7 cellular contexts compared by ENCODE assay signal in genomic region chr20:58388028-58388601, GRCh38. TPM values are rescaled to one million over a fixed set of nuclear protein-coding genes. Genes with fewer than 3 reads are reported as not detected.
DNase-seq lines count a peak whose midpoint lies in the region; ATAC-seq and TF ChIP-seq lines count a peak whose summit lies in the region.

No MANE protein-coding gene starts in this region.

- no peak for TF ChIP-seq POLR2A in spleen (IDR thresholded peaks at IDR 0.05)

- H3K9me3 ChIP-seq in HEK293 (ENCODE audit: control insufficient read depth, insufficient read depth, low read depth, low read length) (no peaks in the 10 kb centered on the region), SJCRH30 (replicated peaks) (no peaks in the 10 kb centered on the region), iPS-18a (ENCODE audit: control insufficient read depth, low read depth, low read length) (no peaks in the 10 kb centered on the region), spleen (no peaks in the 10 kb centered on the region)

- intact Hi-C loops in spleen (cut with DNase I; ENCODE audit: low total_unique reads): no loop called here

- ATAC-seq in GM19328 (IDR thresholded peaks at IDR 0.05; ENCODE audit: unreplicated experiment): no peak

- POLR2A ChIA-PET in HEK293 (lab: Yijun Ruan, JAX): interaction anchor here (0.7 to 1.5 kb wide), 6 partner anchors 8 to 66 kb away, joined by 3 to 9 read pairs (median 4); no protein-coding TSS in a partner anchor

- CTCF ChIA-PET in HEK293 (lab: Yijun Ruan, JAX): no interaction called here

- H3K27ac ChIP-seq in HEK293 (ENCODE audit: extremely low read depth, low read depth, low read length) (no peak overlapping the region), SJCRH30 (no peak overlapping the region), iPS-18a (ENCODE audit: low read length) (no peak overlapping the region), spleen (peak overlapping the region in 7 of 8 donors; percentile 89 to 99 (median 95))

- WGBS in spleen, 5 donors: 75 to 87% (median 78%) methylated on average over 4 of the region's 4 CpGs

- H3K36me3 ChIP-seq in HEK293 (ENCODE audit: control insufficient read depth in 2 of 2, insufficient read depth in 1 of 2, low read length in 2 of 2) (peaks cover 0 to 33% of the 10 kb centered on the region in 2 experiments; a peak in 2 of 3 replicates), SJCRH30 (peaks cover 28% of the 10 kb centered on the region), iPS-18a (ENCODE audit: control insufficient read depth, low read depth, low read length) (no peaks in the 10 kb centered on the region), spleen (peaks cover 0 to 17% (median 0%) of the 10 kb centered on the region in 6 donors)

- H3K4me3 ChIP-seq in HEK293 (ENCODE audit: low read depth, low read length): no peak overlapping the region
- H3K4me3 ChIP-seq in SJCRH30: peak overlapping the region; percentile 94
- H3K4me3 ChIP-seq in iPS-18a (ENCODE audit: low read length): peak overlapping the region; percentile 44
- H3K4me3 ChIP-seq in spleen: peak overlapping the region in 4 of 8 donors; percentile 65 to 90 (median 80)

- DNase-seq in SJCRH30: no peak
- no peak for DNase-seq in spleen
- DNase-seq in anterior cingulate cortex (lab: John Stamatoyannopoulos, UW): no peak
- no peak for DNase-seq in NCI-H524 treated with DMSO at 0.1 percent for 48 hours (lab: John Stamatoyannopoulos, UW)

- no peak overlapping the region for H3K9ac ChIP-seq in iPS-18a (ENCODE audit: low read length)

- TF ChIP-seq CTCF in HEK293 (tag by site-specific recombination; IDR thresholded peaks at IDR 0.05): no peak
- no peak for TF ChIP-seq CTCF in spleen (IDR thresholded peaks at IDR 0.05 in 8 of 11, conservative IDR thresholded peaks at IDR 0.05 in 3 of 11)

- H3K4me1 ChIP-seq in HEK293 (ENCODE audit: control insufficient read depth, insufficient read depth, low read length) (peaks cover 5% of the 10 kb centered on the region; the same call in 1 of the 2 replicates), SJCRH30 (peaks cover 12% of the 10 kb centered on the region; the same call in 1 of the 2 replicates), iPS-18a (ENCODE audit: control insufficient read depth, low read depth, low read length) (no peaks in the 10 kb centered on the region), spleen (peaks cover 22 to 43% (median 39%) of the 10 kb centered on the region in 6 donors)

- H3K27me3 ChIP-seq in SJCRH30: no peaks in the 10 kb centered on the region
- H3K27me3 ChIP-seq in iPS-18a (ENCODE audit: control insufficient read depth, insufficient read depth, low read length): no peaks in the 10 kb centered on the region
- H3K27me3 ChIP-seq in spleen (replicated peaks in 1 of 7): peaks cover 0 to 12% (median 0%) of the 10 kb centered on the region in 7 donors

TF ChIP-seq in HEK293, 187 proteins besides CTCF, POLR2A, EP300 and RAD21:
- TF ChIP-seq SETDB1 (IDR thresholded peaks at IDR 0.05; ENCODE audit: insufficient read length, low read length) (peak; percentile 72), ZNF561 (tag by site-specific recombination; IDR thresholded peaks at IDR 0.05; ENCODE audit: borderline replicate concordance) (no peak), ZNF221 (tag by site-specific recombination; IDR thresholded peaks at IDR 0.05; ENCODE audit: borderline replicate concordance) (no peak), AEBP2 (tag by site-specific recombination; IDR thresholded peaks at IDR 0.05; ENCODE audit: borderline replicate concordance) (no peak), ZNF664 (tag by site-specific recombination; IDR thresholded peaks at IDR 0.05) (no peak)
TF ChIP-seq in HEK293: peak in this region for 1.

RNA-seq across cellular contexts. Expression of gene VAPB, which starts 0.9 kb away (rescaled TPM):
- 44.1 and 51.0 TPM in 2 replicates for total RNA-seq in SJCRH30 (2014; rRNA removed; shearing (Covaris generic))
- 10 to 100 TPM; 22.3 to 32.5 (median 25.7) TPM for total RNA-seq in spleen
- polyA plus RNA-seq in spleen: 10 to 100 TPM; 11.2 to 20.7 (median 13.8) TPM

Comparison
In these comparisons a context has a peak if more than half of its experiments do, and no peak if none do; other contexts are left out.
1. H3K27ac ChIP-seq: peak in spleen (7 of 8); none in HEK293 (single experiment), SJCRH30 (single experiment) and iPS-18a (single experiment).